1 cellular context compared by ENCODE assay signal in the genomic region with DNA sequence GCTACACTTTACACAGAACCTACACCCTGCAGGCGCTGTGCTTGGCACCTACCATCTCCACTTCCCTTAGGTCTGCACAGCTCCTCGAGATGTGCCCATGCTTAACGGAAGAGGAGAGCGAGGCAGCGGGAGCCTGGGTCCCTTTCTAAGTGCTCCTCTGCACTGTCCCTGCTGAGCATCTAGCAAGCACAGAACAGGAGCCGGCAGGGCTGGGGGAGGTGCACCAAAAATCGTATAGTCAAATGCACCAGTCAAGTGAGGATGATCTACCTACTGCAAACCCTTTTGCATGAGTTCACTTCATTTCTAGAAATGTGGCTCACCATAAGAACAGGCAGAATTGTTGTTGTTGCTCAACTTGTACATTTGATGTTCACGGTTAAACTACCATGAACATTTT.
TF ChIP-seq lines count a peak whose summit lies in the region.

No MANE protein-coding gene starts in this region.

TF ChIP-seq in HepG2, 621 proteins besides CTCF, POLR2A, EP300 and RAD21 (continued from another document):
- TF ChIP-seq, protein P1, sequence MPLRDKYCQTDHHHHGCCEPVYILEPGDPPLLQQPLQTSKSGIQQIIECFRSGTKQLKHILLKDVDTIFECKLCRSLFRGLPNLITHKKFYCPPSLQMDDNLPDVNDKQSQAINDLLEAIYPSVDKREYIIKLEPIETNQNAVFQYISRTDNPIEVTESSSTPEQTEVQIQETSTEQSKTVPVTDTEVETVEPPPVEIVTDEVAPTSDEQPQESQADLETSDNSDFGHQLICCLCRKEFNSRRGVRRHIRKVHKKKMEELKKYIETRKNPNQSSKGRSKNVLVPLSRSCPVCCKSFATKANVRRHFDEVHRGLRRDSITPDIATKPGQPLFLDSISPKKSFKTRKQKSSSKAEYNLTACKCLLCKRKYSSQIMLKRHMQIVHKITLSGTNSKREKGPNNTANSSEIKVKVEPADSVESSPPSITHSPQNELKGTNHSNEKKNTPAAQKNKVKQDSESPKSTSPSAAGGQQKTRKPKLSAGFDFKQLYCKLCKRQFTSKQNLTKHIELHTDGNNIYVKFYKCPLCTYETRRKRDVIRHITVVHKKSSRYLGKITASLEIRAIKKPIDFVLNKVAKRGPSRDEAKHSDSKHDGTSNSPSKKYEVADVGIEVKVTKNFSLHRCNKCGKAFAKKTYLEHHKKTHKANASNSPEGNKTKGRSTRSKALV (CRISPR knock-in tag; IDR thresholded peaks at IDR 0.05) = no peak
- TF ChIP-seq, protein P2, sequence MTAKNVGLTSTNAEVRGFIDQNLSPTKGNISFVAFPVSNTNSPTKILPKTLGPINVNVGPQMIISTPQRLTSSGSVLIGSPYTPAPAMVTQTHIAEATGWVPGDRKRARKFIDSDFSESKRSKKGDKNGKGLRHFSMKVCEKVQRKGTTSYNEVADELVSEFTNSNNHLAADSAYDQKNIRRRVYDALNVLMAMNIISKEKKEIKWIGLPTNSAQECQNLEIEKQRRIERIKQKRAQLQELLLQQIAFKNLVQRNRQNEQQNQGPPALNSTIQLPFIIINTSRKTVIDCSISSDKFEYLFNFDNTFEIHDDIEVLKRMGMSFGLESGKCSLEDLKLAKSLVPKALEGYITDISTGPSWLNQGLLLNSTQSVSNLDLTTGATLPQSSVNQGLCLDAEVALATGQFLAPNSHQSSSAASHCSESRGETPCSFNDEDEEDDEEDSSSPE (CRISPR knock-in tag; IDR thresholded peaks at IDR 0.05) = no peak
- TF ChIP-seq, protein P3, sequence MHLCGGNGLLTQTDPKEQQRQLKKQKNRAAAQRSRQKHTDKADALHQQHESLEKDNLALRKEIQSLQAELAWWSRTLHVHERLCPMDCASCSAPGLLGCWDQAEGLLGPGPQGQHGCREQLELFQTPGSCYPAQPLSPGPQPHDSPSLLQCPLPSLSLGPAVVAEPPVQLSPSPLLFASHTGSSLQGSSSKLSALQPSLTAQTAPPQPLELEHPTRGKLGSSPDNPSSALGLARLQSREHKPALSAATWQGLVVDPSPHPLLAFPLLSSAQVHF (CRISPR knock-in tag; IDR thresholded peaks at IDR 0.05) = no peak
- TF ChIP-seq RCOR2 (CRISPR knock-in tag; IDR thresholded peaks at IDR 0.05) (no peak), BCL3 (CRISPR knock-in tag; IDR thresholded peaks at IDR 0.05) (no peak), SMYD3 (CRISPR knock-in tag; IDR thresholded peaks at IDR 0.05) (no peak), ZBTB1 (CRISPR knock-in tag; IDR thresholded peaks at IDR 0.05; ENCODE audit: borderline replicate concordance) (no peak)
- TF ChIP-seq, protein P4, sequence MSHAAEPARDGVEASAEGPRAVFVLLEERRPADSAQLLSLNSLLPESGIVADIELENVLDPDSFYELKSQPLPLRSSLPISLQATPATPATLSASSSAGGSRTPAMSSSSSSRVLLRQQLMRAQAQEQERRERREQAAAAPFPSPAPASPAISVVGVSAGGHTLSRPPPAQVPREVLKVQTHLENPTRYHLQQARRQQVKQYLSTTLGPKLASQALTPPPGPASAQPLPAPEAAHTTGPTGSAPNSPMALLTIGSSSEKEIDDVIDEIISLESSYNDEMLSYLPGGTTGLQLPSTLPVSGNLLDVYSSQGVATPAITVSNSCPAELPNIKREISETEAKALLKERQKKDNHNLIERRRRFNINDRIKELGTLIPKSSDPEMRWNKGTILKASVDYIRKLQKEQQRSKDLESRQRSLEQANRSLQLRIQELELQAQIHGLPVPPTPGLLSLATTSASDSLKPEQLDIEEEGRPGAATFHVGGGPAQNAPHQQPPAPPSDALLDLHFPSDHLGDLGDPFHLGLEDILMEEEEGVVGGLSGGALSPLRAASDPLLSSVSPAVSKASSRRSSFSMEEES (CRISPR knock-in tag; IDR thresholded peaks at IDR 0.05) = no peak
- TF ChIP-seq, protein P5, sequence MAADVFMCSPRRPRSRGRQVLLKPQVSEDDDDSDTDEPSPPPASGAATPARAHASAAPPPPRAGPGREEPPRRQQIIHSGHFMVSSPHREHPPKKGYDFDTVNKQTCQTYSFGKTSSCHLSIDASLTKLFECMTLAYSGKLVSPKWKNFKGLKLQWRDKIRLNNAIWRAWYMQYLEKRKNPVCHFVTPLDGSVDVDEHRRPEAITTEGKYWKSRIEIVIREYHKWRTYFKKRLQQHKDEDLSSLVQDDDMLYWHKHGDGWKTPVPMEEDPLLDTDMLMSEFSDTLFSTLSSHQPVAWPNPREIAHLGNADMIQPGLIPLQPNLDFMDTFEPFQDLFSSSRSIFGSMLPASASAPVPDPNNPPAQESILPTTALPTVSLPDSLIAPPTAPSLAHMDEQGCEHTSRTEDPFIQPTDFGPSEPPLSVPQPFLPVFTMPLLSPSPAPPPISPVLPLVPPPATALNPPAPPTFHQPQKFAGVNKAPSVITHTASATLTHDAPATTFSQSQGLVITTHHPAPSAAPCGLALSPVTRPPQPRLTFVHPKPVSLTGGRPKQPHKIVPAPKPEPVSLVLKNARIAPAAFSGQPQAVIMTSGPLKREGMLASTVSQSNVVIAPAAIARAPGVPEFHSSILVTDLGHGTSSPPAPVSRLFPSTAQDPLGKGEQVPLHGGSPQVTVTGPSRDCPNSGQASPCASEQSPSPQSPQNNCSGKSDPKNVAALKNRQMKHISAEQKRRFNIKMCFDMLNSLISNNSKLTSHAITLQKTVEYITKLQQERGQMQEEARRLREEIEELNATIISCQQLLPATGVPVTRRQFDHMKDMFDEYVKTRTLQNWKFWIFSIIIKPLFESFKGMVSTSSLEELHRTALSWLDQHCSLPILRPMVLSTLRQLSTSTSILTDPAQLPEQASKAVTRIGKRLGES (CRISPR knock-in tag; IDR thresholded peaks at IDR 0.05; ENCODE audit: borderline replicate concordance) = no peak
- TF ChIP-seq, protein P6, sequence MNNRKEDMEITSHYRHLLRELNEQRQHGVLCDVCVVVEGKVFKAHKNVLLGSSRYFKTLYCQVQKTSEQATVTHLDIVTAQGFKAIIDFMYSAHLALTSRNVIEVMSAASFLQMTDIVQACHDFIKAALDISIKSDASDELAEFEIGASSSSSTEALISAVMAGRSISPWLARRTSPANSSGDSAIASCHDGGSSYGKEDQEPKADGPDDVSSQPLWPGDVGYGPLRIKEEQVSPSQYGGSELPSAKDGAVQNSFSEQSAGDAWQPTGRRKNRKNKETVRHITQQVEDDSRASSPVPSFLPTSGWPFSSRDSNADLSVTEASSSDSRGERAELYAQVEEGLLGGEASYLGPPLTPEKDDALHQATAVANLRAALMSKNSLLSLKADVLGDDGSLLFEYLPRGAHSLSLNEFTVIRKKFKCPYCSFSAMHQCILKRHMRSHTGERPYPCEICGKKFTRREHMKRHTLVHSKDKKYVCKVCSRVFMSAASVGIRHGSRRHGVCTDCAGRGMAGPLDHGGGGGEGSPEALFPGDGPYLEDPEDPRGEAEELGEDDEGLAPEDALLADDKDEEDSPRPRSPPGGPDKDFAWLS (CRISPR knock-in tag; IDR thresholded peaks at IDR 0.05; ENCODE audit: borderline replicate concordance) = no peak
